In genomic region chr9:114002986-114003740, GRCh38 we compare ENCODE assay signal across 17 cellular contexts.
DNase-seq lines count a peak whose midpoint lies in the region; ATAC-seq and TF ChIP-seq lines count a peak whose summit lies in the region.
"Had no signal": no experiment of that assay in that cellular context is flagged by ENCODE, and none has a peak within 500 bp of the region (broad histone marks: within the 10 kb centered on the region; RNA-seq: fewer than 3 reads in every experiment).

No MANE protein-coding gene starts in this region.

- no peaks in the 10 kb centered on the region for H3K9me3 Mint-ChIP-seq in natural killer cell treated with Interleukin-12 subunit alpha and Interleukin-12 subunit beta and Interleukin-15 and Interleukin-18, amount 100 ng/mL, for 72 hours
- no peaks in the 10 kb centered on the region for H3K9me3 Mint-ChIP-seq in natural killer cell
- H3K9me3 Mint-ChIP-seq: activated naive CD4-positive, alpha-beta T cell treated with anti-CD3 and anti-CD28 coated beads, Interleukin-2, amount 50 U/mL, for 72 hours; T-helper 2 cell treated with Interferon-gamma antibody and Interleukin-4, amounts not matched to agents 5 μg/mL and 100 μg/mL, for 36 hours had no signal

- in situ Hi-C loops in astrocyte of the spinal cord (cut with HindIII; ENCODE audit: low sequenced_read_pairs): no loop called here

- H3K27ac Mint-ChIP-seq in natural killer cell treated with Interleukin-12 subunit alpha and Interleukin-12 subunit beta and Interleukin-15 and Interleukin-18, amount 100 ng/mL, for 72 hours: no peak overlapping the region
- no peak overlapping the region for H3K27ac Mint-ChIP-seq in natural killer cell
- H3K27ac Mint-ChIP-seq: activated naive CD4-positive, alpha-beta T cell treated with anti-CD3 and anti-CD28 coated beads, Interleukin-2, amount 50 U/mL, for 72 hours; T-helper 2 cell treated with Interferon-gamma antibody and Interleukin-4, amounts not matched to agents 5 μg/mL and 100 μg/mL, for 36 hours had no signal

- no peak overlapping the region for H3K4me3 ChIP-seq in astrocyte of the spinal cord (ENCODE audit: low read depth, low read length)
- H3K4me3 ChIP-seq: prostate gland, uterus had no signal

- intact Hi-C loops in natural killer cell (cut with micrococcal nuclease): no loop called here

- TF ChIP-seq CTCF in natural killer cell (IDR thresholded peaks at IDR 0.05): no peak
- TF ChIP-seq CTCF in astrocyte of the spinal cord (IDR thresholded peaks at IDR 0.05; ENCODE audit: low read depth, low read length): no peak

- H3K36me3 Mint-ChIP-seq in natural killer cell treated with Interleukin-12 subunit alpha and Interleukin-12 subunit beta and Interleukin-15 and Interleukin-18, amount 100 ng/mL, for 72 hours: no peaks in the 10 kb centered on the region
- no peaks in the 10 kb centered on the region for H3K36me3 Mint-ChIP-seq in natural killer cell
- H3K36me3 Mint-ChIP-seq: activated naive CD4-positive, alpha-beta T cell treated with anti-CD3 and anti-CD28 coated beads, Interleukin-2, amount 50 U/mL, for 72 hours had no signal

- H3K4me1 Mint-ChIP-seq in natural killer cell treated with Interleukin-12 subunit alpha and Interleukin-12 subunit beta and Interleukin-15 and Interleukin-18, amount 100 ng/mL, for 72 hours (ENCODE audit: low read depth in 2 of 2): no peaks in the 10 kb centered on the region
- H3K4me1 Mint-ChIP-seq in natural killer cell: no peaks in the 10 kb centered on the region

- no peak overlapping the region for H3K4me3 Mint-ChIP-seq in natural killer cell treated with Interleukin-12 subunit alpha and Interleukin-12 subunit beta and Interleukin-15 and Interleukin-18, amount 100 ng/mL, for 72 hours
- no peak overlapping the region for H3K4me3 Mint-ChIP-seq in natural killer cell
- H3K4me3 Mint-ChIP-seq: T-helper 2 cell treated with Interferon-gamma antibody and Interleukin-4, amounts not matched to agents 5 μg/mL and 100 μg/mL, for 36 hours had no signal

- no peaks in the 10 kb centered on the region for H3K27me3 Mint-ChIP-seq in natural killer cell treated with Interleukin-12 subunit alpha and Interleukin-12 subunit beta and Interleukin-15 and Interleukin-18, amount 100 ng/mL, for 72 hours
- H3K27me3 Mint-ChIP-seq in natural killer cell (ENCODE audit: low read depth in 2 of 2): no peaks in the 10 kb centered on the region

- no peak for ATAC-seq in natural killer cell treated with Interleukin-12 subunit alpha and Interleukin-12 subunit beta and Interleukin-15 and Interleukin-18, amount 100 ng/mL, for 72 hours
- ATAC-seq in natural killer cell (no peak), GM21447 (IDR thresholded peaks at IDR 0.05; ENCODE audit: unreplicated experiment) (no peak), GM18868 (IDR thresholded peaks at IDR 0.05; ENCODE audit: unreplicated experiment) (no peak)
- ATAC-seq: activated naive CD4-positive, alpha-beta T cell treated with anti-CD3 and anti-CD28 coated beads, Interleukin-2, amount 50 U/mL, for 72 hours had no signal

- DNase-seq in natural killer cell treated with Interleukin-12 subunit alpha and Interleukin-12 subunit beta and Interleukin-15 and Interleukin-18, amount 100 ng/mL, for 72 hours (ENCODE audit: low spot score): peak; percentile 13
- DNase-seq in natural killer cell (no peak), astrocyte of the spinal cord (ENCODE audit: low read depth, low spot score) (peak; percentile 24), mesenteric fat pad (ENCODE audit: low spot score) (peak; percentile 62), iPS-NIHi11 (ENCODE audit: low spot score) (no peak)
- no peak for DNase-seq in activated CD4-positive, alpha-beta T cell treated with anti-CD3 and anti-CD28 coated beads for 4 hours
- DNase-seq: AML-193; DND-41; NCI-H1417; NCI-H69; stimulated activated CD4-positive, alpha-beta T cell treated with anti-CD3 and anti-CD28 coated beads, Interleukin-2, amount 100 ng/mL, for 24 hours had no signal

Comparison
In these comparisons a context has a peak if more than half of its experiments do, and no peak if none do; other contexts are left out.
1. DNase-seq: peak in natural killer cell treated with Interleukin-12 subunit alpha and Interleukin-12 subunit beta and Interleukin-15 and Interleukin-18, amount 100 ng/mL, for 72 hours (single experiment), astrocyte of the spinal cord (single experiment) and mesenteric fat pad (single experiment); none in natural killer cell (single experiment), activated CD4-positive, alpha-beta T cell treated with anti-CD3 and anti-CD28 coated beads for 4 hours (0 of 2) and iPS-NIHi11 (single experiment).